ENCODE assay signal across 13 cellular contexts in genomic region chr1:116915182-116915611, GRCh38. TPM values are rescaled to one million over a fixed set of nuclear protein-coding genes. Genes with fewer than 3 reads are reported as not detected.
DNase-seq lines count a peak whose midpoint lies in the region; TF ChIP-seq lines count a peak whose summit lies in the region.
"Had no signal": no experiment of that assay in that cellular context is flagged by ENCODE, and none has a peak within 500 bp of the region (broad histone marks: within the 10 kb centered on the region; RNA-seq: fewer than 3 reads in every experiment).

No MANE protein-coding gene starts in this region.

- H3K27ac ChIP-seq in dorsolateral prefrontal cortex = peak overlapping the region in 26 of 59 donors; percentile 0 to 53 (median 22)
- peak overlapping the region; percentile 38 for H3K27ac ChIP-seq in temporal lobe (ENCODE audit: low read depth, low read length)
- H3K27ac ChIP-seq: WERI-Rb-1 had no signal

- peak; percentile 13 for DNase-seq in NCI-H510A treated with DMSO at 0.1 percent for 48 hours (lab: John Stamatoyannopoulos, UW)
- no peak for DNase-seq in NCI-H510A (lab: John Stamatoyannopoulos, UW)
- no peak for DNase-seq in dorsolateral prefrontal cortex
- no peak for DNase-seq in mesothelial cell of epicardium (ENCODE audit: low spot score in 2 of 2, unreplicated experiment in 2 of 2)
- DNase-seq in SIG-M5 treated with dmso at 0.1 percent for 504 hours (lab: John Stamatoyannopoulos, UW; ENCODE audit: unreplicated experiment) = no peak
- DNase-seq in foreskin fibroblast = no peak
- DNase-seq in activated CD4-positive, alpha-beta T cell treated with anti-CD3 and anti-CD28 coated beads for 4 hours = no peak
- DNase-seq: 8988T, DMS53, Karpas-422, SHP77 treated with DMSO at 0.1 percent for 48 hours, WERI-Rb-1 had no signal

- peaks cover 0 to 2% (median 0%) of the 10 kb centered on the region in 45 donors for H3K27me3 ChIP-seq in dorsolateral prefrontal cortex

- H3K36me3 Mint-ChIP-seq in mesothelial cell of epicardium = no peaks in the 10 kb centered on the region

- intact Hi-C loops in dorsolateral prefrontal cortex (cut with DNase I) = no loop called here

- H3K4me1 Mint-ChIP-seq in mesothelial cell of epicardium = peaks cover 3% of the 10 kb centered on the region

- no peak overlapping the region for H3K4me3 Mint-ChIP-seq in mesothelial cell of epicardium

- TF ChIP-seq CTCF in dorsolateral prefrontal cortex (IDR thresholded peaks at IDR 0.05 in 54 of 56, conservative IDR thresholded peaks at IDR 0.05 in 2 of 56; ENCODE audit: low read depth in 1 of 56, partially characterized antibody in 56 of 56) (no peak), mesothelial cell of epicardium (IDR thresholded peaks at IDR 0.05; ENCODE audit: unreplicated experiment) (no peak), foreskin fibroblast (IDR thresholded peaks at IDR 0.05; ENCODE audit: low read depth, low read length) (no peak)

- H3K4me3 ChIP-seq in dorsolateral prefrontal cortex (peak overlapping the region in 53 of 59 donors; percentile 0 to 60 (median 34)), foreskin fibroblast (ENCODE audit: low read depth in 1 of 2, low read length in 2 of 2) (no peak overlapping the region)

- no peaks in the 10 kb centered on the region for H3K27me3 Mint-ChIP-seq in mesothelial cell of epicardium (ENCODE audit: low read depth)

- H3K9me3 Mint-ChIP-seq in mesothelial cell of epicardium = no peaks in the 10 kb centered on the region

- H3K27ac Mint-ChIP-seq in mesothelial cell of epicardium = peak overlapping the region; percentile 7

RNA-seq across cellular contexts. Expression of gene PTGFRN, which starts 5.5 kb away (rescaled TPM):
- total RNA-seq in dorsolateral prefrontal cortex = 10 to 100 TPM; 10.1 to 48.6 (median 27.8) TPM
- 100 to 108 TPM (median 106 TPM) in 3 replicates for total RNA-seq in mesothelial cell of epicardium
- 41.3 TPM for total RNA-seq in temporal lobe

Comparison
In these comparisons a context has a peak if more than half of its experiments do, and no peak if none do; other contexts are left out.
1. H3K4me3 ChIP-seq: peak in dorsolateral prefrontal cortex (53 of 59); none in foreskin fibroblast (0 of 2).